13 cellular contexts compared by ENCODE assay signal in genomic region chr1:39683591-39684312, GRCh38. TPM values are rescaled to one million over a fixed set of nuclear protein-coding genes. Genes with fewer than 3 reads are reported as not detected.
DNase-seq lines count a peak whose midpoint lies in the region; ATAC-seq, FAIRE-seq and TF ChIP-seq lines count a peak whose summit lies in the region.
"Had no signal": no experiment of that assay in that cellular context is flagged by ENCODE, and none has a peak within 500 bp of the region (broad histone marks: within the 10 kb centered on the region; RNA-seq: fewer than 3 reads in every experiment).

No MANE protein-coding gene starts in this region.

- BruUV-seq in endothelial cell of umbilical vein (replicated peaks; lab: Mats Ljungman, UMichigan) = no TSS peak

- no peaks in the 10 kb centered on the region for H3K9me2 ChIP-seq in Karpas-422 (replicated peaks; ENCODE audit: insufficient read depth, low read length)

- CTCF ChIA-PET in T-cell (lab: Charles Lee) (no interaction called here), endothelial cell of umbilical vein (lab: Charles Lee) (interaction anchor here (0.9 to 1.2 kb wide), 3 partner anchors 11 to 30 kb away, joined by 3 to 4 read pairs (median 3); partner anchors contain the start of gene NT5C1A)

- no peaks in the 10 kb centered on the region for H3K9me1 ChIP-seq in endothelial cell of umbilical vein (replicated peaks; ENCODE audit: control insufficient read depth, extremely low read depth, insufficient read depth, low read length)

- H3K4me3 ChIP-seq in endothelial cell of umbilical vein (replicated peaks in 1 of 3; ENCODE audit: insufficient read depth in 1 of 3, low read depth in 1 of 3, low read length in 3 of 3) = no peak overlapping the region
- no peak overlapping the region for H3K4me3 ChIP-seq in Karpas-422 (ENCODE audit: low read length)
- no peak overlapping the region for H3K4me3 ChIP-seq in SJCRH30

- no peaks in the 10 kb centered on the region for H3K79me2 ChIP-seq in endothelial cell of umbilical vein (ENCODE audit: control insufficient read depth, insufficient read depth, low read length)
- no peaks in the 10 kb centered on the region for H3K79me2 ChIP-seq in Karpas-422 (ENCODE audit: low read length)

- peak overlapping the region; percentile 49 to 65 (median 53) for H3K4me3 Mint-ChIP-seq in T-cell

- ATAC-seq in T-cell (replicated peaks in 1 of 4) = peak; percentile 72 to 77 (median 74)

- peak in 33 of 34 experiments; percentile 28 to 69 (median 55) for DNase-seq in T-cell
- peak; percentile 23 for DNase-seq in activated T-cell treated with anti-CD3 and anti-CD28 coated beads for 4 hours
- no peak for DNase-seq in endothelial cell of umbilical vein (ENCODE audit: low read depth, low spot score)
- peak; percentile 36 for DNase-seq in stimulated activated CD4-positive, alpha-beta T cell treated with anti-CD3 and anti-CD28 coated beads, Interleukin-2, amount 100 ng/mL, for 24 hours
- no peak for DNase-seq in Karpas-422
- DNase-seq in AG20443 (ENCODE audit: low spot score) = no peak
- DNase-seq in SJCRH30 = no peak
- DNase-seq in NCI-H1694 (lab: John Stamatoyannopoulos, UW) = no peak
- DNase-seq: NK-92 treated with Interleukin-12 subunit alpha and Interleukin-12 subunit beta, amount 100 ng/mL, for 24 hours had no signal

- no peak overlapping the region for H3K4me2 ChIP-seq in endothelial cell of umbilical vein (ENCODE audit: insufficient read depth, low read length)
- no peak overlapping the region for H3K4me2 ChIP-seq in Karpas-422 (ENCODE audit: low read depth, low read length, poor library complexity, severe bottlenecking)

- H3K4me1 ChIP-seq in endothelial cell of umbilical vein (ENCODE audit: control insufficient read depth, extremely low read depth, insufficient read depth, low read length) (no peaks in the 10 kb centered on the region), Karpas-422 (ENCODE audit: low read length) (no peaks in the 10 kb centered on the region), SJCRH30 (no peaks in the 10 kb centered on the region)

- dilution Hi-C loops in endothelial cell of umbilical vein (cut with MboI; ENCODE audit: extremely low pct_ligation_motif_present, low sequenced_read_pairs) = no loop called here

- no peaks in the 10 kb centered on the region for H3K9me3 Mint-ChIP-seq in T-cell

- peak overlapping the region; percentile 52 to 55 for H3K27ac Mint-ChIP-seq in T-cell

- intact Hi-C loops in endothelial cell of umbilical vein (cut with micrococcal nuclease) = no loop called here

- TF ChIP-seq POLR2A in endothelial cell of umbilical vein (IDR thresholded peaks at IDR 0.05; ENCODE audit: low read depth, low read length) = no peak

- POLR2A ChIA-PET in T-cell (lab: Charles Lee) (interaction anchor here in 1 of 2 donors (0.7 kb wide), 1 partner anchor 8 kb away, joined by 3 read pairs; no protein-coding TSS in a partner anchor), endothelial cell of umbilical vein (lab: Charles Lee) (no interaction called here)

- H3K27me3 ChIP-seq in endothelial cell of umbilical vein (ENCODE audit: control insufficient read depth in 2 of 2, insufficient read depth in 2 of 2, low read length in 2 of 2) (peaks cover 56 to 57% of the 10 kb centered on the region in 2 experiments), Karpas-422 (ENCODE audit: low read length) (no peaks in the 10 kb centered on the region), SJCRH30 (no peaks in the 10 kb centered on the region; the same call in 1 of the 2 replicates)

- peaks cover 37 to 45% (median 44%) of the 10 kb centered on the region in 3 donors for H3K4me1 Mint-ChIP-seq in T-cell

- H3K9ac ChIP-seq in endothelial cell of umbilical vein (replicated peaks; ENCODE audit: extremely low read depth, insufficient read depth, low read length) = no peak overlapping the region
- H3K9ac ChIP-seq in Karpas-422 (ENCODE audit: low read length) = no peak overlapping the region

- H4K20me1 ChIP-seq in endothelial cell of umbilical vein (replicated peaks; ENCODE audit: control insufficient read depth, extremely low read depth, insufficient read depth, low read length) (no peaks in the 10 kb centered on the region), Karpas-422 (ENCODE audit: insufficient read depth, low read depth, low read length) (no peaks in the 10 kb centered on the region)

- H3K27ac ChIP-seq in endothelial cell of umbilical vein (ENCODE audit: insufficient read depth, low read depth, low read length) (no peak overlapping the region), Karpas-422 (ENCODE audit: low read length) (no peak overlapping the region), SJCRH30 (no peak overlapping the region)

- peaks cover 8 to 9% of the 10 kb centered on the region in 2 donors for H3K27me3 Mint-ChIP-seq in T-cell

- no peak for TF ChIP-seq CTCF in endothelial cell of umbilical vein (IDR thresholded peaks at IDR 0.05; ENCODE audit: extremely low read depth in 1 of 2, insufficient read depth in 1 of 2, low read depth in 1 of 2, low read length in 2 of 2)

- FAIRE-seq in endothelial cell of umbilical vein (lab: Jason Lieb, UNC) = no peak

- H3K36me3 ChIP-seq in endothelial cell of umbilical vein (ENCODE audit: control insufficient read depth in 2 of 2, extremely low read depth in 1 of 2, insufficient read depth in 2 of 2, low read length in 2 of 2) (no peaks in the 10 kb centered on the region), Karpas-422 (ENCODE audit: insufficient read depth, low read length) (no peaks in the 10 kb centered on the region), SJCRH30 (no peaks in the 10 kb centered on the region)

- peaks cover 40% of the 10 kb centered on the region for H3K36me3 Mint-ChIP-seq in T-cell

- H3K9me3 ChIP-seq in endothelial cell of umbilical vein (replicated peaks; ENCODE audit: control insufficient read depth, insufficient read depth, low read length) = no peaks in the 10 kb centered on the region
- no peaks in the 10 kb centered on the region for H3K9me3 ChIP-seq in Karpas-422 (ENCODE audit: low read length)
- no peaks in the 10 kb centered on the region for H3K9me3 ChIP-seq in SJCRH30 (replicated peaks)

- H2AFZ ChIP-seq in endothelial cell of umbilical vein (ENCODE audit: low read depth, low read length) (peak overlapping the region; percentile 26), Karpas-422 (ENCODE audit: low read length) (no peak overlapping the region)

TF ChIP-seq in endothelial cell of umbilical vein, 7 proteins besides CTCF, POLR2A, EP300 and RAD21 (continues in another document):
- TF ChIP-seq GATA2 (IDR thresholded peaks at IDR 0.05; ENCODE audit: insufficient read depth, insufficient read length, low read depth, low read length) = no peak

RNA-seq across cellular contexts. Expression of gene HPCAL4, which starts 7.5 kb away (rescaled TPM):
- total RNA-seq in T-cell (10 to 100 TPM; 10.3 to 38.5 (median 28.5) TPM), endothelial cell of umbilical vein (not detected in 2 replicates)
- not detected in 2 replicates for polyA plus RNA-seq in endothelial cell of umbilical vein
- polyA plus RNA-seq in endothelial cell of umbilical vein (2011; cell fraction: cytosol; rRNA removed) = not detected in 2 replicates
- not detected in 2 replicates for polyA plus RNA-seq in endothelial cell of umbilical vein (2011; cell fraction: nucleus; rRNA removed)
- polyA plus RNA-seq in endothelial cell of umbilical vein (2012) = not detected in 2 replicates
- polyA minus RNA-seq in endothelial cell of umbilical vein = not detected in 2 replicates
- not detected for polyA minus RNA-seq in endothelial cell of umbilical vein (2011; cell fraction: cytosol; rRNA and poly(A)+ RNA removed)
- polyA minus RNA-seq in endothelial cell of umbilical vein (2011; cell fraction: nucleus; rRNA and poly(A)+ RNA removed) = not detected in 2 replicates
- 0.15 TPM in 1 of 2 replicates, not detected in the other for total RNA-seq in Karpas-422 (2014; rRNA removed; shearing (Covaris generic); ENCODE audit: low replicate concordance)
- total RNA-seq in SJCRH30 (2014; rRNA removed; shearing (Covaris generic)) = 0.42 and 0.53 TPM in 2 replicates
- total RNA-seq: HT-29, lung microvascular endothelial cell, pulmonary artery endothelial cell had no signal

RNA-seq across cellular contexts. Expression of gene NT5C1A, which starts 11.8 kb away (rescaled TPM):
- total RNA-seq in T-cell = 1 to 10 TPM in 1 of 5 donors, under 1 TPM in 3, not detected in 1; 0.22 to 1.3 (median 0.42) TPM
- total RNA-seq in endothelial cell of umbilical vein = not detected in 2 replicates
- not detected in 2 replicates for polyA plus RNA-seq in endothelial cell of umbilical vein
- not detected in 2 replicates for polyA plus RNA-seq in endothelial cell of umbilical vein (2011; cell fraction: cytosol; rRNA removed)
- polyA plus RNA-seq in endothelial cell of umbilical vein (2011; cell fraction: nucleus; rRNA removed) = not detected in 2 replicates
- not detected in 2 replicates for polyA plus RNA-seq in endothelial cell of umbilical vein (2012)
- polyA minus RNA-seq in endothelial cell of umbilical vein = not detected in 2 replicates
- polyA minus RNA-seq in endothelial cell of umbilical vein (2011; cell fraction: cytosol; rRNA and poly(A)+ RNA removed) = not detected
- polyA minus RNA-seq in endothelial cell of umbilical vein (2011; cell fraction: nucleus; rRNA and poly(A)+ RNA removed) = not detected in 2 replicates
- 0.52 and 0.61 TPM in 2 replicates for total RNA-seq in Karpas-422 (2014; rRNA removed; shearing (Covaris generic); ENCODE audit: low replicate concordance)
- total RNA-seq in SJCRH30 (2014; rRNA removed; shearing (Covaris generic)) = 0.12 TPM in 1 of 2 replicates, not detected in the other
- total RNA-seq: HT-29, lung microvascular endothelial cell, pulmonary artery endothelial cell had no signal

RNA-seq across cellular contexts. Expression of gene HEYL, which starts 44.3 kb away (rescaled TPM):
- total RNA-seq in T-cell (under 1 TPM in 2 of 5 donors, not detected in 3; 0.15 to 0.25 TPM), endothelial cell of umbilical vein (not detected in 2 replicates)
- not detected in 2 replicates for polyA plus RNA-seq in endothelial cell of umbilical vein
- polyA plus RNA-seq in endothelial cell of umbilical vein (2011; cell fraction: cytosol; rRNA removed) = not detected in 2 replicates
- polyA plus RNA-seq in endothelial cell of umbilical vein (2011; cell fraction: nucleus; rRNA removed) = 0.03 and 0.04 TPM in 2 replicates
- 0.07 TPM in 1 of 2 replicates, not detected in the other for polyA plus RNA-seq in endothelial cell of umbilical vein (2012)
- 0.04 and 0.12 TPM in 2 replicates for polyA minus RNA-seq in endothelial cell of umbilical vein
- polyA minus RNA-seq in endothelial cell of umbilical vein (2011; cell fraction: cytosol; rRNA and poly(A)+ RNA removed) = not detected
- not detected in 2 replicates for polyA minus RNA-seq in endothelial cell of umbilical vein (2011; cell fraction: nucleus; rRNA and poly(A)+ RNA removed)
- total RNA-seq in Karpas-422 (2014; rRNA removed; shearing (Covaris generic); ENCODE audit: low replicate concordance) = not detected in 2 replicates
- total RNA-seq in SJCRH30 (2014; rRNA removed; shearing (Covaris generic)) = 61.9 and 66.5 TPM in 2 replicates
- total RNA-seq: lung microvascular endothelial cell; pulmonary artery endothelial cell; T-helper 1 cell treated with Interleukin-12 subunit alpha and Interleukin-12 subunit beta and Interleukin-4 antibody, amounts not matched to agents 30 ng/mL and 1 ng/mL, for 36 hours had no signal

RNA-seq across cellular contexts. Expression of gene PPIE, which starts 54.9 kb away (rescaled TPM):
- total RNA-seq in T-cell = 10 to 100 TPM; 50.8 to 72.6 (median 58.7) TPM
- total RNA-seq in endothelial cell of umbilical vein = 42.6 and 44.4 TPM in 2 replicates
- polyA plus RNA-seq in endothelial cell of umbilical vein = 55.7 and 74.9 TPM in 2 replicates
- 65.7 and 73.5 TPM in 2 replicates for polyA plus RNA-seq in endothelial cell of umbilical vein (2011; cell fraction: cytosol; rRNA removed)
- 41.0 and 42.9 TPM in 2 replicates for polyA plus RNA-seq in endothelial cell of umbilical vein (2011; cell fraction: nucleus; rRNA removed)
- polyA plus RNA-seq in endothelial cell of umbilical vein (2012) = 44.2 and 48.1 TPM in 2 replicates
- 30.0 and 31.7 TPM in 2 replicates for polyA minus RNA-seq in endothelial cell of umbilical vein
- polyA minus RNA-seq in endothelial cell of umbilical vein (2011; cell fraction: cytosol; rRNA and poly(A)+ RNA removed) = 14.7 TPM
- polyA minus RNA-seq in endothelial cell of umbilical vein (2011; cell fraction: nucleus; rRNA and poly(A)+ RNA removed) = 12.0 and 13.5 TPM in 2 replicates
- 21.3 and 25.3 TPM in 2 replicates for total RNA-seq in Karpas-422 (2014; rRNA removed; shearing (Covaris generic); ENCODE audit: low replicate concordance)
- total RNA-seq in SJCRH30 (2014; rRNA removed; shearing (Covaris generic)) = 62.2 and 64.0 TPM in 2 replicates

Comparison
In these comparisons a context has a peak if more than half of its experiments do, and no peak if none do; other contexts are left out.
1. DNase-seq: peak in T-cell (33 of 34), activated T-cell treated with anti-CD3 and anti-CD28 coated beads for 4 hours (single experiment) and stimulated activated CD4-positive, alpha-beta T cell treated with anti-CD3 and anti-CD28 coated beads, Interleukin-2, amount 100 ng/mL, for 24 hours (2 of 2); none in endothelial cell of umbilical vein (single experiment), Karpas-422 (single experiment), AG20443 (single experiment), SJCRH30 (0 of 2) and NCI-H1694 (single experiment).
2. RNA of gene HEYL, which starts 44.3 kb away (total RNA-seq): 61.9 to 66.5 TPM in SJCRH30; 0.15 to 0.25 TPM in T-cell, not detected in endothelial cell of umbilical vein and not detected in Karpas-422; every median in the first group is over 10 times any median in the second.